In genomic region chr4:184476660-184477059, GRCh38 we compare ENCODE assay signal across 8 cellular contexts.
DNase-seq lines count a peak whose midpoint lies in the region; TF ChIP-seq lines count a peak whose summit lies in the region.

No MANE protein-coding gene starts in this region.

- DNase-seq in GM12864 (ENCODE audit: low read depth) = no peak
- peak; percentile 26 to 45 for DNase-seq in activated CD4-positive, alpha-beta T cell treated with anti-CD3 and anti-CD28 coated beads, Interleukin-2, amount 50 U/mL, for 48 hours
- DNase-seq in effector CD4-positive, alpha-beta T cell = peak; percentile 6
- peak; percentile 46 for DNase-seq in stimulated activated CD4-positive, alpha-beta T cell treated with anti-CD3 and anti-CD28 coated beads, Interleukin-15, amount 100 ng/mL, for 24 hours
- DNase-seq in NCI-H1417 treated with DMSO at 0.1 percent for 48 hours (lab: John Stamatoyannopoulos, UW) = no peak
- DNase-seq in NCI-H345 treated with DMSO at 0.1 percent for 48 hours (lab: John Stamatoyannopoulos, UW; ENCODE audit: unreplicated experiment) = no peak
- DNase-seq in activated CD4-positive, CD25-positive, alpha-beta regulatory T cell treated with anti-CD3 and anti-CD28 coated beads, Interleukin-2, amount 50 U/mL, for 72 hours = no peak
- DNase-seq in germinal center (ENCODE audit: low spot score) = no peak

- TF ChIP-seq CTCF in GM12864 (IDR thresholded peaks at IDR 0.05; ENCODE audit: low read depth, low read length, missing control alignments) = no peak

- H3K4me3 ChIP-seq in GM12864 (ENCODE audit: low read depth, low read length) = peak overlapping the region; percentile 75

Comparison
In these comparisons a context has a peak if more than half of its experiments do, and no peak if none do; other contexts are left out.
1. DNase-seq: peak in activated CD4-positive, alpha-beta T cell treated with anti-CD3 and anti-CD28 coated beads, Interleukin-2, amount 50 U/mL, for 48 hours (2 of 2), effector CD4-positive, alpha-beta T cell (single experiment) and stimulated activated CD4-positive, alpha-beta T cell treated with anti-CD3 and anti-CD28 coated beads, Interleukin-15, amount 100 ng/mL, for 24 hours (single experiment); none in GM12864 (single experiment), NCI-H1417 treated with DMSO at 0.1 percent for 48 hours (single experiment), NCI-H345 treated with DMSO at 0.1 percent for 48 hours (single experiment), activated CD4-positive, CD25-positive, alpha-beta regulatory T cell treated with anti-CD3 and anti-CD28 coated beads, Interleukin-2, amount 50 U/mL, for 72 hours (single experiment) and germinal center (single experiment).